ENCODE assay signal across 1 cellular context in genomic region chr2:219702796-219703545, GRCh38.
TF ChIP-seq lines count a peak whose summit lies in the region.

No MANE protein-coding gene starts in this region.

TF ChIP-seq in HCT116, 20 proteins besides CTCF, POLR2A, EP300 and RAD21 (continued from another document):
- TF ChIP-seq ZBTB33 (IDR thresholded peaks at IDR 0.05; ENCODE audit: extremely low read depth, insufficient replicate concordance, low read length) = no peak
- TF ChIP-seq CBX3 (IDR thresholded peaks at IDR 0.05; ENCODE audit: low read depth) = no peak
- no peak for TF ChIP-seq SRF (IDR thresholded peaks at IDR 0.05; ENCODE audit: low read depth)
- TF ChIP-seq ATF3 (IDR thresholded peaks at IDR 0.05) = no peak
- TF ChIP-seq POLR2AphosphoS5 (IDR thresholded peaks at IDR 0.05; ENCODE audit: low read depth, low read length) = no peak
